ENCODE assay signal across 1 cellular context in the genomic region with DNA sequence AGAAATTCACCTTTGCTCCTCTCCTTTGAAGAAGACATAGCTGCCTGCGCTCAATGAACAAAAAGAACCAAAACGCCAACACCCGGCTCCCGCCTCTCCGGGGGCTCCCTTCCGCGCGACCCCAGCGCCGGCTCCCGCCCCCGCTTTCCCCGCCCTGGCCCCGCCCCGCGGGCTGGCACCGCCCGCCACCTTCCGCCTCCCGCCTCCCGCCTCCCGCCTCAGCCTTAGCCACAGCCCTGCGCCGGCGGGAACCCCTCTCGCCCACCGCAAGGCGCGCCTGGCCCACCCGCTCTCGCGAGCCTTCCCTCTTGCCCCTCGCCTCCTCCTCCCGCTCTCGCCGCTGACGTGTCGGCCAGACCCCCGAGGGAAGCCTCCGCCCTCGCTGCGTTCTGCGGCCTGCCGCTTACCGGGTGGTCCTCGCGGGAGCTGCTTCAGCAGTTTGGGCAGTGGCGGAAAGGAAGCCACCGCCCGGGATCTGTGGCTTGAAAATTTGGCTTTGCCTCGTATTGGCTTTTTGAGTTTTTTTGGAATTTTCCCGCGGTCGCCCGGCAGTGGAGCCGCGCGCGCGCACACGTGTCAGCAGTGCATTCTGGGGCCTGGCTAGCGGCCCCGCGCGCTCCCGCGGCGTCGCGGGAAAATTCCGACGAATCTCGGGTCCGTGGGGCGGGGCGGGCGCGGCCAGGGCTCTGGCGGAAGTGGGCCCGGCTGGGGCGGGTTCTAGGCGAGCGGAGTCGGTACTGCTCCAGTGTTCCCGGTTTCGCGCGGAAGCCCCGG.
TF ChIP-seq lines count a peak whose summit lies in the region.

A gene with protein sequence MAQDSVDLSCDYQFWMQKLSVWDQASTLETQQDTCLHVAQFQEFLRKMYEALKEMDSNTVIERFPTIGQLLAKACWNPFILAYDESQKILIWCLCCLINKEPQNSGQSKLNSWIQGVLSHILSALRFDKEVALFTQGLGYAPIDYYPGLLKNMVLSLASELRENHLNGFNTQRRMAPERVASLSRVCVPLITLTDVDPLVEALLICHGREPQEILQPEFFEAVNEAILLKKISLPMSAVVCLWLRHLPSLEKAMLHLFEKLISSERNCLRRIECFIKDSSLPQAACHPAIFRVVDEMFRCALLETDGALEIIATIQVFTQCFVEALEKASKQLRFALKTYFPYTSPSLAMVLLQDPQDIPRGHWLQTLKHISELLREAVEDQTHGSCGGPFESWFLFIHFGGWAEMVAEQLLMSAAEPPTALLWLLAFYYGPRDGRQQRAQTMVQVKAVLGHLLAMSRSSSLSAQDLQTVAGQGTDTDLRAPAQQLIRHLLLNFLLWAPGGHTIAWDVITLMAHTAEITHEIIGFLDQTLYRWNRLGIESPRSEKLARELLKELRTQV (minus strand): TSS at position 591 of the 774 bp plus-strand sequence. CDS start 68,418 bp downstream, outside the sequence.

TF ChIP-seq in K562, 482 proteins besides CTCF, POLR2A, EP300 and RAD21 (continued from another document and continues in another):
- TF ChIP-seq, protein P1, sequence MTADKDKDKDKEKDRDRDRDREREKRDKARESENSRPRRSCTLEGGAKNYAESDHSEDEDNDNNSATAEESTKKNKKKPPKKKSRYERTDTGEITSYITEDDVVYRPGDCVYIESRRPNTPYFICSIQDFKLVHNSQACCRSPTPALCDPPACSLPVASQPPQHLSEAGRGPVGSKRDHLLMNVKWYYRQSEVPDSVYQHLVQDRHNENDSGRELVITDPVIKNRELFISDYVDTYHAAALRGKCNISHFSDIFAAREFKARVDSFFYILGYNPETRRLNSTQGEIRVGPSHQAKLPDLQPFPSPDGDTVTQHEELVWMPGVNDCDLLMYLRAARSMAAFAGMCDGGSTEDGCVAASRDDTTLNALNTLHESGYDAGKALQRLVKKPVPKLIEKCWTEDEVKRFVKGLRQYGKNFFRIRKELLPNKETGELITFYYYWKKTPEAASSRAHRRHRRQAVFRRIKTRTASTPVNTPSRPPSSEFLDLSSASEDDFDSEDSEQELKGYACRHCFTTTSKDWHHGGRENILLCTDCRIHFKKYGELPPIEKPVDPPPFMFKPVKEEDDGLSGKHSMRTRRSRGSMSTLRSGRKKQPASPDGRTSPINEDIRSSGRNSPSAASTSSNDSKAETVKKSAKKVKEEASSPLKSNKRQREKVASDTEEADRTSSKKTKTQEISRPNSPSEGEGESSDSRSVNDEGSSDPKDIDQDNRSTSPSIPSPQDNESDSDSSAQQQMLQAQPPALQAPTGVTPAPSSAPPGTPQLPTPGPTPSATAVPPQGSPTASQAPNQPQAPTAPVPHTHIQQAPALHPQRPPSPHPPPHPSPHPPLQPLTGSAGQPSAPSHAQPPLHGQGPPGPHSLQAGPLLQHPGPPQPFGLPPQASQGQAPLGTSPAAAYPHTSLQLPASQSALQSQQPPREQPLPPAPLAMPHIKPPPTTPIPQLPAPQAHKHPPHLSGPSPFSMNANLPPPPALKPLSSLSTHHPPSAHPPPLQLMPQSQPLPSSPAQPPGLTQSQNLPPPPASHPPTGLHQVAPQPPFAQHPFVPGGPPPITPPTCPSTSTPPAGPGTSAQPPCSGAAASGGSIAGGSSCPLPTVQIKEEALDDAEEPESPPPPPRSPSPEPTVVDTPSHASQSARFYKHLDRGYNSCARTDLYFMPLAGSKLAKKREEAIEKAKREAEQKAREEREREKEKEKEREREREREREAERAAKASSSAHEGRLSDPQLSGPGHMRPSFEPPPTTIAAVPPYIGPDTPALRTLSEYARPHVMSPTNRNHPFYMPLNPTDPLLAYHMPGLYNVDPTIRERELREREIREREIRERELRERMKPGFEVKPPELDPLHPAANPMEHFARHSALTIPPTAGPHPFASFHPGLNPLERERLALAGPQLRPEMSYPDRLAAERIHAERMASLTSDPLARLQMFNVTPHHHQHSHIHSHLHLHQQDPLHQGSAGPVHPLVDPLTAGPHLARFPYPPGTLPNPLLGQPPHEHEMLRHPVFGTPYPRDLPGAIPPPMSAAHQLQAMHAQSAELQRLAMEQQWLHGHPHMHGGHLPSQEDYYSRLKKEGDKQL (CRISPR knock-in tag; IDR thresholded peaks at IDR 0.05; ENCODE audit: borderline replicate concordance), result no peak
- TF ChIP-seq SIN3B (IDR thresholded peaks at IDR 0.05; ENCODE audit: low read depth) (0 out of 2 replicates have a peak, but pooled peaks have one; percentile 41), ADNP (tag; IDR thresholded peaks at IDR 0.05) (no peak), ZNF384 (IDR thresholded peaks at IDR 0.05; ENCODE audit: low read depth, low read length) (no peak), DIDO1 (tag; IDR thresholded peaks at IDR 0.05; ENCODE audit: low read depth) (peak; percentile 61; the same call in 1 of the 2 replicates), ZNF263 (CRISPR knock-in tag; IDR thresholded peaks at IDR 0.05; ENCODE audit: borderline replicate concordance) (peak; percentile 52; the same call in 1 of the 2 replicates), TARDBP (IDR thresholded peaks at IDR 0.05) (peak; percentile 45; the same call in 1 of the 2 replicates), SMC3 (conservative IDR thresholded peaks at IDR 0.05; ENCODE audit: insufficient read depth, low read depth, low read length) (no peak), ZNF347 (CRISPR knock-in tag; IDR thresholded peaks at IDR 0.05; ENCODE audit: low read depth) (no peak), PHTF2 (CRISPR knock-in tag; IDR thresholded peaks at IDR 0.05) (no peak), EZH2 (IDR thresholded peaks at IDR 0.05; ENCODE audit: borderline replicate concordance, low read depth, low read length) (no peak), RCOR1 (IDR thresholded peaks at IDR 0.05; ENCODE audit: borderline replicate concordance in 1 of 2, low read depth in 2 of 2, low read length in 2 of 2) (0 out of 4 replicates have a peak, but pooled peaks of 1 of the 2 experiments have one; percentile 25), C11orf30 (IDR thresholded peaks at IDR 0.05; ENCODE audit: low read depth) (peak; percentile 27; the same call in 1 of the 2 replicates), NCOR1 (IDR thresholded peaks at IDR 0.05) (no peak), LCOR (CRISPR knock-in tag; IDR thresholded peaks at IDR 0.05) (peak; percentile 68), SRSF7 (optimal IDR thresholded peaks at IDR 0.05; ENCODE audit: low read depth, low read length) (no peak), NFYB (IDR thresholded peaks at IDR 0.05; ENCODE audit: extremely low read depth, insufficient read length) (peak; percentile 1), GTF2A2 (tag; IDR thresholded peaks at IDR 0.05) (no peak), NONO (IDR thresholded peaks at IDR 0.05; ENCODE audit: low read depth in 2 of 2, low read length in 1 of 2) (0 out of 4 replicates have a peak, but pooled peaks of 1 of the 2 experiments have one; percentile 18), POLR2H (tag; IDR thresholded peaks at IDR 0.05; ENCODE audit: low read depth) (peak; percentile 88), ZNF830 (CRISPR knock-in tag; IDR thresholded peaks at IDR 0.05) (no peak), TEAD2 (tag; IDR thresholded peaks at IDR 0.05) (no peak), GABPA (tag; conservative IDR thresholded peaks at IDR 0.05; ENCODE audit: low read depth) (peak; percentile 89), SAP30 (IDR thresholded peaks at IDR 0.05; ENCODE audit: borderline replicate concordance, insufficient read depth, low read depth, low read length, poor library complexity, severe bottlenecking) (no peak), ZFP36 (IDR thresholded peaks at IDR 0.05; ENCODE audit: low read depth, low read length, partially characterized antibody) (no peak), SNIP1 (IDR thresholded peaks at IDR 0.05; ENCODE audit: low read depth) (no peak), FUS (optimal IDR thresholded peaks at IDR 0.05; ENCODE audit: low read depth, low read length) (peak; percentile 37)
- TF ChIP-seq, protein P2, sequence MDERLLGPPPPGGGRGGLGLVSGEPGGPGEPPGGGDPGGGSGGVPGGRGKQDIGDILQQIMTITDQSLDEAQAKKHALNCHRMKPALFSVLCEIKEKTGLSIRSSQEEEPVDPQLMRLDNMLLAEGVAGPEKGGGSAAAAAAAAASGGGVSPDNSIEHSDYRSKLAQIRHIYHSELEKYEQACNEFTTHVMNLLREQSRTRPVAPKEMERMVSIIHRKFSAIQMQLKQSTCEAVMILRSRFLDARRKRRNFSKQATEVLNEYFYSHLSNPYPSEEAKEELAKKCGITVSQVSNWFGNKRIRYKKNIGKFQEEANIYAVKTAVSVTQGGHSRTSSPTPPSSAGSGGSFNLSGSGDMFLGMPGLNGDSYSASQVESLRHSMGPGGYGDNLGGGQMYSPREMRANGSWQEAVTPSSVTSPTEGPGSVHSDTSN (CRISPR knock-in tag; IDR thresholded peaks at IDR 0.05; ENCODE audit: low read depth), result no peak
- TF ChIP-seq, protein P2 (tag; conservative IDR thresholded peaks at IDR 0.05; ENCODE audit: low read depth), result no peak
- TF ChIP-seq, protein P3, sequence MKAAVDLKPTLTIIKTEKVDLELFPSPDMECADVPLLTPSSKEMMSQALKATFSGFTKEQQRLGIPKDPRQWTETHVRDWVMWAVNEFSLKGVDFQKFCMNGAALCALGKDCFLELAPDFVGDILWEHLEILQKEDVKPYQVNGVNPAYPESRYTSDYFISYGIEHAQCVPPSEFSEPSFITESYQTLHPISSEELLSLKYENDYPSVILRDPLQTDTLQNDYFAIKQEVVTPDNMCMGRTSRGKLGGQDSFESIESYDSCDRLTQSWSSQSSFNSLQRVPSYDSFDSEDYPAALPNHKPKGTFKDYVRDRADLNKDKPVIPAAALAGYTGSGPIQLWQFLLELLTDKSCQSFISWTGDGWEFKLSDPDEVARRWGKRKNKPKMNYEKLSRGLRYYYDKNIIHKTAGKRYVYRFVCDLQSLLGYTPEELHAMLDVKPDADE (conservative IDR thresholded peaks at IDR 0.05; ENCODE audit: control insufficient read depth, low read depth, low read length), result 0 out of 2 replicates have a peak, but pooled peaks have one; percentile 45
- TF ChIP-seq, protein P4, sequence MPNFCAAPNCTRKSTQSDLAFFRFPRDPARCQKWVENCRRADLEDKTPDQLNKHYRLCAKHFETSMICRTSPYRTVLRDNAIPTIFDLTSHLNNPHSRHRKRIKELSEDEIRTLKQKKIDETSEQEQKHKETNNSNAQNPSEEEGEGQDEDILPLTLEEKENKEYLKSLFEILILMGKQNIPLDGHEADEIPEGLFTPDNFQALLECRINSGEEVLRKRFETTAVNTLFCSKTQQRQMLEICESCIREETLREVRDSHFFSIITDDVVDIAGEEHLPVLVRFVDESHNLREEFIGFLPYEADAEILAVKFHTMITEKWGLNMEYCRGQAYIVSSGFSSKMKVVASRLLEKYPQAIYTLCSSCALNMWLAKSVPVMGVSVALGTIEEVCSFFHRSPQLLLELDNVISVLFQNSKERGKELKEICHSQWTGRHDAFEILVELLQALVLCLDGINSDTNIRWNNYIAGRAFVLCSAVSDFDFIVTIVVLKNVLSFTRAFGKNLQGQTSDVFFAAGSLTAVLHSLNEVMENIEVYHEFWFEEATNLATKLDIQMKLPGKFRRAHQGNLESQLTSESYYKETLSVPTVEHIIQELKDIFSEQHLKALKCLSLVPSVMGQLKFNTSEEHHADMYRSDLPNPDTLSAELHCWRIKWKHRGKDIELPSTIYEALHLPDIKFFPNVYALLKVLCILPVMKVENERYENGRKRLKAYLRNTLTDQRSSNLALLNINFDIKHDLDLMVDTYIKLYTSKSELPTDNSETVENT (CRISPR knock-in tag; IDR thresholded peaks at IDR 0.05), result 0 out of 2 replicates have a peak, but pooled peaks have one; percentile 37
- TF ChIP-seq, protein P5, sequence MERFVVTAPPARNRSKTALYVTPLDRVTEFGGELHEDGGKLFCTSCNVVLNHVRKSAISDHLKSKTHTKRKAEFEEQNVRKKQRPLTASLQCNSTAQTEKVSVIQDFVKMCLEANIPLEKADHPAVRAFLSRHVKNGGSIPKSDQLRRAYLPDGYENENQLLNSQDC (CRISPR knock-in tag; IDR thresholded peaks at IDR 0.05), result peak; percentile 23; the same call in 1 of the 2 replicates
- TF ChIP-seq, protein P6, sequence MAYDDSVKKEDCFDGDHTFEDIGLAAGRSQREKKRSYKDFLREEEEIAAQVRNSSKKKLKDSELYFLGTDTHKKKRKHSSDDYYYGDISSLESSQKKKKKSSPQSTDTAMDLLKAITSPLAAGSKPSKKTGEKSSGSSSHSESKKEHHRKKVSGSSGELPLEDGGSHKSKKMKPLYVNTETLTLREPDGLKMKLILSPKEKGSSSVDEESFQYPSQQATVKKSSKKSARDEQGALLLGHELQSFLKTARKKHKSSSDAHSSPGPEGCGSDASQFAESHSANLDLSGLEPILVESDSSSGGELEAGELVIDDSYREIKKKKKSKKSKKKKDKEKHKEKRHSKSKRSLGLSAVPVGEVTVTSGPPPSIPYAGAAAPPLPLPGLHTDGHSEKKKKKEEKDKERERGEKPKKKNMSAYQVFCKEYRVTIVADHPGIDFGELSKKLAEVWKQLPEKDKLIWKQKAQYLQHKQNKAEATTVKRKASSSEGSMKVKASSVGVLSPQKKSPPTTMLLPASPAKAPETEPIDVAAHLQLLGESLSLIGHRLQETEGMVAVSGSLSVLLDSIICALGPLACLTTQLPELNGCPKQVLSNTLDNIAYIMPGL (CRISPR knock-in tag; IDR thresholded peaks at IDR 0.05), result peak; percentile 57; the same call in 1 of the 2 replicates
- TF ChIP-seq, protein P7, sequence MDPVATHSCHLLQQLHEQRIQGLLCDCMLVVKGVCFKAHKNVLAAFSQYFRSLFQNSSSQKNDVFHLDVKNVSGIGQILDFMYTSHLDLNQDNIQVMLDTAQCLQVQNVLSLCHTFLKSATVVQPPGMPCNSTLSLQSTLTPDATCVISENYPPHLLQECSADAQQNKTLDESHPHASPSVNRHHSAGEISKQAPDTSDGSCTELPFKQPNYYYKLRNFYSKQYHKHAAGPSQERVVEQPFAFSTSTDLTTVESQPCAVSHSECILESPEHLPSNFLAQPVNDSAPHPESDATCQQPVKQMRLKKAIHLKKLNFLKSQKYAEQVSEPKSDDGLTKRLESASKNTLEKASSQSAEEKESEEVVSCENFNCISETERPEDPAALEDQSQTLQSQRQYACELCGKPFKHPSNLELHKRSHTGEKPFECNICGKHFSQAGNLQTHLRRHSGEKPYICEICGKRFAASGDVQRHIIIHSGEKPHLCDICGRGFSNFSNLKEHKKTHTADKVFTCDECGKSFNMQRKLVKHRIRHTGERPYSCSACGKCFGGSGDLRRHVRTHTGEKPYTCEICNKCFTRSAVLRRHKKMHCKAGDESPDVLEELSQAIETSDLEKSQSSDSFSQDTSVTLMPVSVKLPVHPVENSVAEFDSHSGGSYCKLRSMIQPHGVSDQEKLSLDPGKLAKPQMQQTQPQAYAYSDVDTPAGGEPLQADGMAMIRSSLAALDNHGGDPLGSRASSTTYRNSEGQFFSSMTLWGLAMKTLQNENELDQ (CRISPR knock-in tag; IDR thresholded peaks at IDR 0.05; ENCODE audit: borderline replicate concordance), result peak; percentile 89; the same call in 1 of the 2 replicates
